14 cellular contexts compared by ENCODE assay signal in the genomic region with DNA sequence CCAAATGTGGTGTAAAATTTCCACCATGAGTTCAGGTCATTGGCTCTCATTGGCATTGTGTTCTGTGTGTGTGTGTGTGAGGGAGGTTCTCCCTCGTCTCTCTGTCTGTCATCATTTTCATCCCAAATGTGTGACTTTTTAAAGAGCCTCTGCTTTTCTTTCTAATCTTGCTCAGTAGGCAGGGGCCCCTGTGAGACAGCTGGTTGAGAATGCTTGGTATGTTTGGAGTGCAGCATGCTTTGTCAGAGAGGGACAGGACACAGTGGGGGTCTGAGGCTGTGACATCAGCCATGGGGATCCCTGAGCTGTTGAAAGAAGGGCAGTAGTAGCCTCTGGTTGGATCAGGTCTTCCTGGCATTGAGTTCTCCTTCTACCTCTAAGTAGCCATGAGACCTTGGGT. TPM values are rescaled to one million over a fixed set of nuclear protein-coding genes. Genes with fewer than 3 reads are reported as not detected.
DNase-seq lines count a peak whose midpoint lies in the region; ATAC-seq, FAIRE-seq and TF ChIP-seq lines count a peak whose summit lies in the region.
"Had no signal": no experiment of that assay in that cellular context is flagged by ENCODE, and none has a peak within 500 bp of the region (broad histone marks: within the 10 kb centered on the region; RNA-seq: fewer than 3 reads in every experiment).

No MANE protein-coding gene starts in this region.

- TF ChIP-seq EP300 in H1 (IDR thresholded peaks at IDR 0.05; ENCODE audit: borderline replicate concordance in 1 of 2, low read depth in 2 of 2, low read length in 2 of 2): peak in 1 of 2 experiments; percentile 55; a peak in 1 of 3 replicates

- H3K36me3 Mint-ChIP-seq in Caco-2 (ENCODE audit: insufficient read depth, unreplicated experiment) (peaks cover 29% of the 10 kb centered on the region), mesothelial cell of epicardium (peaks cover 3% of the 10 kb centered on the region)

- no peak overlapping the region for H2AK5ac ChIP-seq in H1 (ENCODE audit: low read depth, low read length)

- peaks cover 49% of the 10 kb centered on the region for H3K4me1 ChIP-seq in Caco-2
- peaks cover 0 to 15% (median 6%) of the 10 kb centered on the region in 4 experiments; a peak in 5 of 7 replicates for H3K4me1 ChIP-seq in H1 (replicated peaks in 1 of 4; ENCODE audit: control insufficient read depth in 3 of 4, insufficient read depth in 4 of 4, low read length in 3 of 4)

- no peak overlapping the region for H2BK5ac ChIP-seq in H1 (ENCODE audit: low read depth, low read length)

- intact Hi-C loops in Caco-2 (cut with micrococcal nuclease; ENCODE audit: unreplicated experiment): no loop called here

- H3K56ac ChIP-seq in H1 (replicated peaks; ENCODE audit: insufficient read length, low read depth, low read length): no peak overlapping the region

- H3K79me2 ChIP-seq in H1 (ENCODE audit: control insufficient read depth in 1 of 2, insufficient read depth in 2 of 2, low read length in 2 of 2): no peaks in the 10 kb centered on the region; a peak in 1 of 4 replicates

- H2BK20ac ChIP-seq in H1 (ENCODE audit: low read length): 0 out of 2 replicates have a peak overlapping the region, but pooled peaks have one; percentile 43

- H2BK120ac ChIP-seq in H1 (replicated peaks; ENCODE audit: low read depth, low read length): no peak overlapping the region

- H3K23me2 ChIP-seq in H1 (ENCODE audit: low read depth, low read length): no peaks in the 10 kb centered on the region

- H3K27ac Mint-ChIP-seq in Caco-2 (ENCODE audit: unreplicated experiment) (peak overlapping the region; percentile 75), mesothelial cell of epicardium (peak overlapping the region; percentile 26)

- H3K79me1 ChIP-seq in H1 (ENCODE audit: low read depth, low read length): no peaks in the 10 kb centered on the region; the same call in 1 of the 2 replicates

- BruUV-seq in Caco-2 (replicated peaks; lab: Mats Ljungman, UMichigan): no TSS peak

- H3K4me3 Mint-ChIP-seq in Caco-2 (ENCODE audit: unreplicated experiment) (peak overlapping the region; percentile 60), mesothelial cell of epicardium (no peak overlapping the region)

- H3K36me3 ChIP-seq in Caco-2 (ENCODE audit: control insufficient read depth, insufficient read depth, low read length): no peaks in the 10 kb centered on the region
- H3K36me3 ChIP-seq in H1 (ENCODE audit: control insufficient read depth in 2 of 4, insufficient read depth in 4 of 4, low read length in 3 of 4): no peaks in the 10 kb centered on the region
- H3K36me3 ChIP-seq: BLaER1 treated with 17β-estradiol and CSF1 and Interleukin-3, amounts not matched to agents 10 nM and 100 nM; tibial nerve had no signal

- H3K4me1 Mint-ChIP-seq in Caco-2 (ENCODE audit: low read depth, unreplicated experiment): peaks cover 35% of the 10 kb centered on the region
- peaks cover 23% of the 10 kb centered on the region for H3K4me1 Mint-ChIP-seq in mesothelial cell of epicardium

- no peak overlapping the region; the same call in 1 of the 2 replicates for H3K27ac ChIP-seq in H1 (ENCODE audit: low read depth, low read length)
- H3K27ac ChIP-seq: BLaER1 treated with 17β-estradiol and CSF1 and Interleukin-3, amounts not matched to agents 10 nM and 100 nM; tibial nerve had no signal

- WGBS in H1 (ENCODE audit: extremely low coverage in 1 of 2, insufficient coverage in 1 of 2, insufficient read length in 1 of 2, insufficient replicate concordance in 2 of 2, low coverage in 1 of 2, low lambda C conversion rate in 2 of 2, missing lambda C conversion rate in 1 of 2), 2 experiments: 33% methylated on average over 1 of the region's 1 CpG; no CpG with 5 or more reads in 1 of the 2 experiments

- H3K9ac ChIP-seq in H1 (replicated peaks in 1 of 4; ENCODE audit: extremely low read depth in 1 of 4, low read depth in 3 of 4, low read length in 3 of 4): no peak overlapping the region
- H3K9ac ChIP-seq: BLaER1 treated with 17β-estradiol and CSF1 and Interleukin-3, amounts not matched to agents 10 nM and 100 nM had no signal

- no peak for TF ChIP-seq RAD21 in H1 (IDR thresholded peaks at IDR 0.05 in 1 of 2, conservative IDR thresholded peaks at IDR 0.05 in 1 of 2; ENCODE audit: low read depth in 2 of 2, low read length in 2 of 2)

- DNase-seq in Caco-2 (peak; percentile 66 to 73), M059J (ENCODE audit: low read depth) (peak; percentile 56), H1 (ENCODE audit: low read depth in 1 of 2, low spot score in 2 of 2) (peak; percentile 67 to 73), mesothelial cell of epicardium (ENCODE audit: low spot score in 2 of 2, unreplicated experiment in 2 of 2) (no peak), globus pallidus (ENCODE audit: low spot score) (no peak), GM13977 (ENCODE audit: low spot score) (no peak)
- no peak for DNase-seq in activated naive CD4-positive, alpha-beta T cell (lab: John Stamatoyannopoulos, UW)
- DNase-seq: effector memory CD4-positive, alpha-beta T cell; hypothalamus had no signal

- peak overlapping the region; percentile 40 for H2BK12ac ChIP-seq in H1 (ENCODE audit: low read depth, low read length)

- ATAC-seq in HG03135 (IDR thresholded peaks at IDR 0.05; ENCODE audit: unreplicated experiment): no peak
- ATAC-seq: sciatic nerve had no signal

- H3K4me3 ChIP-seq in Caco-2 (ENCODE audit: low read depth, low read length) (no peak overlapping the region), H1 (ENCODE audit: extremely low read depth in 1 of 4, insufficient read depth in 2 of 4, low read depth in 3 of 4, low read length in 4 of 4) (no peak overlapping the region; a peak in 1 of 8 replicates)
- H3K4me3 ChIP-seq: BLaER1 treated with 17β-estradiol and CSF1 and Interleukin-3, amounts not matched to agents 10 nM and 100 nM; tibial nerve had no signal

- no peak overlapping the region for H3K14ac ChIP-seq in H1 (ENCODE audit: insufficient read length)

- H3K9me3 Mint-ChIP-seq in Caco-2 (ENCODE audit: unreplicated experiment): no peaks in the 10 kb centered on the region
- H3K9me3 Mint-ChIP-seq in mesothelial cell of epicardium: peaks cover 4% of the 10 kb centered on the region

- H4K91ac ChIP-seq in H1 (replicated peaks; ENCODE audit: insufficient read length, low read length): no peak overlapping the region

- no peak for TF ChIP-seq CTCF in Caco-2 (IDR thresholded peaks at IDR 0.05; ENCODE audit: insufficient read depth in 1 of 2, low read depth in 1 of 2, low read length in 1 of 2, severe bottlenecking in 1 of 2, unreplicated experiment in 1 of 2)
- TF ChIP-seq CTCF in H1 (IDR thresholded peaks at IDR 0.05; ENCODE audit: control extremely low read depth in 1 of 3, insufficient read depth in 1 of 3, low read depth in 1 of 3, low read length in 3 of 3): no peak
- TF ChIP-seq CTCF in mesothelial cell of epicardium (IDR thresholded peaks at IDR 0.05; ENCODE audit: unreplicated experiment): no peak
- no peak for TF ChIP-seq CTCF in GM13977 (IDR thresholded peaks at IDR 0.05; ENCODE audit: extremely low read depth, insufficient read depth, missing control alignments)

- H3K4ac ChIP-seq in H1 (replicated peaks; ENCODE audit: insufficient read length, low read depth, low read length): no peak overlapping the region

- H4K8ac ChIP-seq in H1 (ENCODE audit: extremely low read depth, insufficient read depth, low read length): no peak overlapping the region

- H3K27me3 Mint-ChIP-seq in Caco-2 (ENCODE audit: insufficient read depth, unreplicated experiment): no peaks in the 10 kb centered on the region
- no peaks in the 10 kb centered on the region for H3K27me3 Mint-ChIP-seq in mesothelial cell of epicardium (ENCODE audit: low read depth)

- H3K4me2 ChIP-seq in H1 (ENCODE audit: insufficient read depth in 1 of 2, low read depth in 2 of 2, low read length in 2 of 2): peak overlapping the region; percentile 51 to 73; a peak in 3 of 4 replicates
- H3K4me2 ChIP-seq: BLaER1 treated with 17β-estradiol and CSF1 and Interleukin-3, amounts not matched to agents 10 nM and 100 nM had no signal

- no peak overlapping the region for H3K23ac ChIP-seq in H1 (ENCODE audit: insufficient read length)

- no peaks in the 10 kb centered on the region for H3K9me3 ChIP-seq in Caco-2
- H3K9me3 ChIP-seq in H1 (ENCODE audit: insufficient read depth in 2 of 2, low read depth in 1 of 2, low read length in 1 of 2): no peaks in the 10 kb centered on the region
- H3K9me3 ChIP-seq: BLaER1 treated with 17β-estradiol and CSF1 and Interleukin-3, amounts not matched to agents 10 nM and 100 nM; tibial nerve had no signal

- POLR2A ChIA-PET in Caco-2 (lab: Charles Lee) (no interaction called here), H1 (lab: Charles Lee; ENCODE audit: partially characterized antibody) (no interaction called here)

- no peaks in the 10 kb centered on the region for H3K27me3 ChIP-seq in Caco-2 (replicated peaks; ENCODE audit: control insufficient read depth, insufficient read depth, low read length)
- H3K27me3 ChIP-seq in H1 (replicated peaks in 1 of 4; ENCODE audit: control insufficient read depth in 3 of 4, extremely low read depth in 1 of 4, insufficient read depth in 3 of 4, low read length in 3 of 4): no peaks in the 10 kb centered on the region
- H3K27me3 ChIP-seq: BLaER1 treated with 17β-estradiol and CSF1 and Interleukin-3, amounts not matched to agents 10 nM and 100 nM; tibial nerve had no signal

- CTCF ChIA-PET in Caco-2 (lab: Charles Lee): no interaction called here
- CTCF ChIA-PET in H1 (lab: Charles Lee; ENCODE audit: partially characterized antibody): interaction anchor here (0.7 to 1.3 kb wide), 4 partner anchors 10 to 305 kb away, joined by 3 to 5 read pairs (median 4); partner anchors contain the start of gene PTPRM

- FAIRE-seq in H1 (lab: Jason Lieb, UNC): peak; percentile 42
- FAIRE-seq: GM19239 had no signal

- no peaks in the 10 kb centered on the region for H4K20me1 ChIP-seq in H1 (replicated peaks in 1 of 2; ENCODE audit: control insufficient read depth in 1 of 2, insufficient read depth in 2 of 2, low read length in 2 of 2)
- H4K20me1 ChIP-seq: BLaER1 treated with 17β-estradiol and CSF1 and Interleukin-3, amounts not matched to agents 10 nM and 100 nM had no signal

- in situ Hi-C loops in GM13977 (cut with MboI; ENCODE audit: low pct_unique_long_range_greater_than_20kb, low sequenced_read_pairs, unreplicated experiment): no loop called here

- H2AFZ ChIP-seq in H1 (ENCODE audit: low read length): no peak overlapping the region

- peak overlapping the region; percentile 4; the same call in 1 of the 2 replicates for H3K18ac ChIP-seq in H1 (ENCODE audit: extremely low read depth, low read length)

- no peak overlapping the region for H2BK15ac ChIP-seq in H1 (ENCODE audit: low read length)

- no peak overlapping the region for H4K5ac ChIP-seq in H1 (ENCODE audit: insufficient read length, low read depth, low read length)

- TF ChIP-seq POLR2A in H1 (IDR thresholded peaks at IDR 0.05; ENCODE audit: control extremely low read depth in 1 of 2, low read depth in 2 of 2, low read length in 2 of 2): no peak

RNA-seq across cellular contexts. Expression of gene PTPRM, which starts 10.6 kb away (rescaled TPM):
- total RNA-seq in Caco-2 (2022) (100.0 and 112 TPM in 2 replicates), mesothelial cell of epicardium (71.3 to 82.1 TPM (median 72.7 TPM) in 3 replicates)
- total RNA-seq in M059J (2014; rRNA removed; shearing (Covaris generic)): 14.0 and 32.0 TPM in 2 replicates
- total RNA-seq in H1 (2021; fragmentation: NEBNext Ultra II Directional; extraction: Animal tissue kit (Norgen Biotek cat#: 25700)): 4.1 and 5.7 TPM in 2 replicates
- polyA plus RNA-seq in H1 (2011; rRNA removed): 5.6 and 7.0 TPM in 2 replicates
- 6.0 TPM for polyA plus RNA-seq in H1 (2011; cell fraction: cytosol; rRNA removed)
- 19.5 TPM for polyA plus RNA-seq in H1 (2011; cell fraction: nucleus; rRNA removed)
- polyA plus RNA-seq in H1 (2012, experiment 1 of 2): 4.0 to 5.9 TPM (median 4.6 TPM) in 4 replicates
- 0.30 TPM for polyA plus RNA-seq in H1 (2012, experiment 2 of 2)
- polyA plus RNA-seq in H1 (2013, experiment 1 of 2): 7.0 TPM
- polyA plus RNA-seq in H1 (2013, experiment 2 of 2): 7.4 TPM
- polyA minus RNA-seq in H1 (2011; rRNA and poly(A)+ RNA removed): 14.5 and 16.0 TPM in 2 replicates
- polyA minus RNA-seq in H1 (2011; cell fraction: cytosol; rRNA and poly(A)+ RNA removed): 9.4 TPM
- polyA minus RNA-seq in H1 (2011; cell fraction: nucleus; rRNA and poly(A)+ RNA removed): 45.9 TPM

Comparison
In these comparisons a context has a peak if more than half of its experiments do, and no peak if none do; other contexts are left out.
1. DNase-seq: peak in Caco-2 (2 of 2), M059J (single experiment) and H1 (2 of 2); none in mesothelial cell of epicardium (0 of 2), globus pallidus (single experiment), GM13977 (single experiment) and activated naive CD4-positive, alpha-beta T cell (0 of 4).